Comparison of ENCODE assay signal across 34 cellular contexts in genomic region chr13:59312776-59313175, GRCh38.
"Had no signal": no experiment of that assay in that cellular context is flagged by ENCODE, and none has a peak within 500 bp of the region (broad histone marks: within the 10 kb centered on the region; RNA-seq: fewer than 3 reads in every experiment).

No MANE protein-coding gene starts in this region.

- H3K4me1 ChIP-seq: adrenal gland, ascending aorta, breast epithelium had no signal

- H3K27ac ChIP-seq: adrenal gland, ascending aorta, brain microvascular endothelial cell, breast epithelium, cardiac muscle cell had no signal

- H3K27me3 ChIP-seq: adrenal gland, ascending aorta, brain microvascular endothelial cell, breast epithelium, cardiac muscle cell had no signal

- H3K4me3 ChIP-seq: adrenal gland, ascending aorta, breast epithelium, cardiac muscle cell had no signal

- DNase-seq: activated effector memory CD4-positive, alpha-beta T cell treated with anti-CD3 and anti-CD28 coated beads, Interleukin-2, amount 50 U/mL, for 16 hours; activated effector memory CD4-positive, alpha-beta T cell treated with Interleukin-2 at 50 U/mL for 16 hours; activated gamma-delta T cell; activated gamma-delta T cell treated with Interleukin-2 at 50 U/mL for 16 hours; activated naive CD4-positive, alpha-beta T cell; activated naive CD4-positive, alpha-beta T cell treated with anti-CD3 and anti-CD28 coated beads for 36 hours; activated naive CD4-positive, alpha-beta T cell treated with anti-CD3 and anti-CD28 coated beads, Interleukin-2, amount 10 ng/mL, durations not matched to agents 7 days and 5 days; activated naive CD4-positive, alpha-beta T cell treated with anti-CD3 and anti-CD28 coated beads, Interleukin-2, amount 50 U/mL, for 16 hours; activated naive CD4-positive, alpha-beta T cell treated with Interleukin-2 at 50 U/mL for 16 hours; activated naive CD8-positive, alpha-beta T cell treated with anti-CD3 and anti-CD28 coated beads for 36 hours; activated naive CD8-positive, alpha-beta T cell treated with anti-CD3 and anti-CD28 coated beads, Interleukin-2, amount 10 ng/mL, durations not matched to agents 7 days and 5 days; activated naive CD8-positive, alpha-beta T cell treated with anti-CD3 and anti-CD28 coated beads, Interleukin-2, amount 50 U/mL, for 24 hours; activated T-cell treated with anti-CD3 and anti-CD28 coated beads for 4 hours; activated T-cell treated with anti-CD3 and anti-CD28 coated beads, Interleukin-2, amount 50 U/mL, for 1 hour; activated T-cell treated with anti-CD3 and anti-CD28 coated beads, Interleukin-2, amount 50 U/mL, for 24 hours; activated T-cell treated with anti-CD3 and anti-CD28 coated beads, Interleukin-2, amount 50 U/mL, for 4 hours; activated T-cell treated with anti-CD3 and anti-CD28 coated beads, Interleukin-2, amount 50 U/mL, for 48 hours; activated T-cell treated with anti-CD3 and anti-CD28 coated beads, Interleukin-2, amount 50 U/mL, for 72 hours; adrenal gland; amniotic stem cell; amygdala; anterior cingulate cortex; aorta; brain microvascular endothelial cell; caudate nucleus; central memory CD4-positive, alpha-beta T cell; cerebellar nuclear complex had no signal

- H3K9me3 ChIP-seq: adrenal gland, ascending aorta, breast epithelium had no signal

- FAIRE-seq: astrocyte, bronchial epithelial cell had no signal

- ATAC-seq: activated naive CD4-positive, alpha-beta T cell treated with anti-CD3 and anti-CD28 coated beads, Interleukin-2, amount 50 U/mL, for 72 hours; activated naive CD8-positive, alpha-beta T cell treated with anti-CD3 and anti-CD28 coated beads, Interleukin-2, amount 50 U/mL, for 24 hours; activated T-cell treated with anti-CD3 and anti-CD28 coated beads, Interleukin-2, amount 50 U/mL, for 4 hours; activated T-cell treated with anti-CD3 and anti-CD28 coated beads, Interleukin-2, amount 50 U/mL, for 72 hours; activated T-helper 17 cell treated with anti-CD3 and anti-CD28 coated beads, Interleukin-2, amount 50 U/mL, for 72 hours had no signal

- H3K36me3 ChIP-seq: adrenal gland, ascending aorta, brain microvascular endothelial cell, breast epithelium, cardiac muscle cell had no signal
